In genomic region chr15:28783466-28783865, GRCh38 we compare ENCODE assay signal across 11 cellular contexts.
"Had no signal": no experiment of that assay in that cellular context is flagged by ENCODE, and none has a peak within 500 bp of the region (broad histone marks: within the 10 kb centered on the region; RNA-seq: fewer than 3 reads in every experiment).

No MANE protein-coding gene starts in this region.

- ATAC-seq: GM23338, HCT116 had no signal

- H3K4me1 Mint-ChIP-seq: GM23338 had no signal

- H3K9me3 ChIP-seq: HAP-1 had no signal

- FAIRE-seq: H1, H54 had no signal

- H3K4me1 ChIP-seq: HAP-1 had no signal

- H3K4me3 Mint-ChIP-seq: GM23338, H9, HFFc6 had no signal

- H3K9me3 Mint-ChIP-seq: GM23338, H9, HFFc6 had no signal

- H3K9ac ChIP-seq: GM23248 had no signal

- H3K27ac ChIP-seq: GM23248 had no signal

- H3K36me3 ChIP-seq: HAP-1 had no signal

- H3K27ac Mint-ChIP-seq: GM23338, H9, HFFc6 had no signal

- H3K4me3 ChIP-seq: GM23248, GM23338, HAP-1 had no signal

- DNase-seq: GM23248, GOT3, H7, H9, HCEC 1CT, HFFc6 had no signal
